Comparison of ENCODE assay signal across 15 cellular contexts in genomic region chr16:86498155-86498651, GRCh38. TPM values are rescaled to one million over a fixed set of nuclear protein-coding genes. Genes with fewer than 3 reads are reported as not detected.
DNase-seq lines count a peak whose midpoint lies in the region; ATAC-seq and TF ChIP-seq lines count a peak whose summit lies in the region.
"Had no signal": no experiment of that assay in that cellular context is flagged by ENCODE, and none has a peak within 500 bp of the region (broad histone marks: within the 10 kb centered on the region; RNA-seq: fewer than 3 reads in every experiment).

No MANE protein-coding gene starts in this region.

- peak overlapping the region; percentile 85 for H3K14ac ChIP-seq in IMR-90 (replicated peaks; ENCODE audit: low read depth, low read length)

- H3K27me3 ChIP-seq in BJ (ENCODE audit: control insufficient read depth, insufficient read depth, low read length) (peaks cover 28% of the 10 kb centered on the region), IMR-90 (ENCODE audit: control insufficient read depth, insufficient read depth, low read length) (no peaks in the 10 kb centered on the region), esophagus squamous epithelium (peaks cover 15 to 100% (median 29%) of the 10 kb centered on the region in 4 donors)

- H2BK120ac ChIP-seq in IMR-90 (ENCODE audit: low read depth, low read length), result peak overlapping the region; percentile 92

- in situ Hi-C loops in IMR-90 (cut with MboI; ENCODE audit: low sequenced_read_pairs), result no loop called here

- no peaks in the 10 kb centered on the region for H3K36me3 Mint-ChIP-seq in progenitor cell of endocrine pancreas (ENCODE audit: insufficient read depth)

- BruUV-seq in IMR-90 (replicated peaks; lab: Mats Ljungman, UMichigan), result no TSS peak

- peak overlapping the region; percentile 94 for H3K4me2 ChIP-seq in IMR-90 (ENCODE audit: low read depth, low read length)
- H3K4me2 ChIP-seq: KMS-11 had no signal

- peak overlapping the region; percentile 75 for H4K5ac ChIP-seq in IMR-90 (ENCODE audit: low read depth, low read length)

- peak overlapping the region; percentile 82 for H2AFZ ChIP-seq in IMR-90 (replicated peaks; ENCODE audit: low read length, poor library complexity)

- peak overlapping the region; percentile 97 for H3K27ac ChIP-seq in IMR-90 (ENCODE audit: insufficient read depth, low read length)
- peak overlapping the region; percentile 76 to 95 (median 92) for H3K27ac ChIP-seq in esophagus squamous epithelium
- no peak overlapping the region for H3K27ac ChIP-seq in caudate nucleus (ENCODE audit: low read depth, low read length)
- H3K27ac ChIP-seq: epithelial cell of prostate, KMS-11, WERI-Rb-1 had no signal

- H3K9me3 ChIP-seq in IMR-90 (ENCODE audit: control insufficient read depth, insufficient read depth, low read length) (no peaks in the 10 kb centered on the region), esophagus squamous epithelium (no peaks in the 10 kb centered on the region)

- H3K27me3 Mint-ChIP-seq in progenitor cell of endocrine pancreas, result peaks cover 91% of the 10 kb centered on the region

- peaks cover 96% of the 10 kb centered on the region for H4K20me1 ChIP-seq in IMR-90 (ENCODE audit: insufficient read depth, low read length)

- H3K4me1 ChIP-seq in IMR-90 (ENCODE audit: control insufficient read depth, insufficient read depth, low read length) (peaks cover 58% of the 10 kb centered on the region), esophagus squamous epithelium (peaks cover 4 to 56% (median 10%) of the 10 kb centered on the region in 3 donors)

- ATAC-seq in IMR-90 (ENCODE audit: low read depth), result peak; percentile 13
- no peak for ATAC-seq in GM21526 (IDR thresholded peaks at IDR 0.05; ENCODE audit: low FRiP score, unreplicated experiment)

- H3K27ac Mint-ChIP-seq in progenitor cell of endocrine pancreas, result no peak overlapping the region

- H3K23ac ChIP-seq in IMR-90 (ENCODE audit: low read depth, low read length), result peak overlapping the region; percentile 100

- H3K4me3 ChIP-seq in BJ (ENCODE audit: low read depth, low read length) (no peak overlapping the region), IMR-90 (ENCODE audit: insufficient read depth, low read depth, low read length) (peak overlapping the region; percentile 41), esophagus squamous epithelium (peak overlapping the region; percentile 17 to 63 (median 42))

- TF ChIP-seq POLR2A in IMR-90 (IDR thresholded peaks at IDR 0.05; ENCODE audit: low read depth, low read length) (no peak; the same call in 1 of the 2 replicates), esophagus squamous epithelium (IDR thresholded peaks at IDR 0.05) (no peak)

- peaks cover 6% of the 10 kb centered on the region for H3K4me1 Mint-ChIP-seq in progenitor cell of endocrine pancreas (ENCODE audit: low read depth)

- H3K56ac ChIP-seq in IMR-90 (ENCODE audit: extremely low read depth, insufficient read depth, low read length), result peak overlapping the region; percentile 77; the same call in 1 of the 2 replicates

- WGBS in IMR-90 (ENCODE audit: extremely low coverage in 2 of 2, insufficient read length in 1 of 2), 2 experiments, result 39% methylated on average over 8 of the region's 27 CpGs; no CpG with 5 or more reads in 1 of the 2 experiments
- 4 to 7% methylated on average over 8 to 15 of the region's 27 CpGs for WGBS in esophagus squamous epithelium, 2 donors

- no peak overlapping the region for H3K4me3 Mint-ChIP-seq in progenitor cell of endocrine pancreas (ENCODE audit: low read depth)

- H3K79me1 ChIP-seq in IMR-90 (ENCODE audit: low read depth in 1 of 2, low read length in 2 of 2), result peaks cover 0 to 49% of the 10 kb centered on the region in 2 experiments; a peak in 2 of 4 replicates

- peak overlapping the region; percentile 94 for H3K9ac ChIP-seq in IMR-90 (ENCODE audit: low read depth, low read length)
- H3K9ac ChIP-seq: KMS-11 had no signal

- peak overlapping the region; percentile 91 for H2BK5ac ChIP-seq in IMR-90 (ENCODE audit: low read depth, low read length, poor library complexity, severe bottlenecking)

- no peak for DNase-seq in BJ (ENCODE audit: low read depth)
- peak; percentile 37 for DNase-seq in IMR-90
- no peak for DNase-seq in esophagus squamous epithelium (lab: John Stamatoyannopoulos, UW)
- no peak for DNase-seq in progenitor cell of endocrine pancreas (ENCODE audit: low spot score, unreplicated experiment)
- no peak for DNase-seq in NCI-H1417 treated with DMSO at 0.1 percent for 48 hours (lab: John Stamatoyannopoulos, UW)
- DNase-seq in AG20443 (ENCODE audit: low spot score), result no peak
- no peak for DNase-seq in caudate nucleus (lab: John Stamatoyannopoulos, UW)
- DNase-seq: midbrain, NCI-H146, NCI-H748 treated with DMSO at 0.1 percent for 48 hours, SHP77, WERI-Rb-1 had no signal

- H2BK20ac ChIP-seq in IMR-90 (ENCODE audit: low read depth, low read length), result peak overlapping the region; percentile 84; the same call in 1 of the 2 replicates

- H3K18ac ChIP-seq in IMR-90 (ENCODE audit: low read depth, low read length), result peak overlapping the region; percentile 89

- no peaks in the 10 kb centered on the region for H3K9me3 Mint-ChIP-seq in progenitor cell of endocrine pancreas (ENCODE audit: low read depth)

- intact Hi-C loops in IMR-90 (cut with micrococcal nuclease) (no loop called here), esophagus squamous epithelium (cut with DNase I) (no loop called here)

- H4K91ac ChIP-seq in IMR-90 (ENCODE audit: insufficient read depth, low read depth, low read length), result peak overlapping the region; percentile 98

- peak overlapping the region; percentile 98 for H2AK5ac ChIP-seq in IMR-90 (ENCODE audit: low read depth, low read length)

- peak overlapping the region; percentile 91 to 93 for H4K8ac ChIP-seq in IMR-90 (ENCODE audit: low read depth in 2 of 2, low read length in 2 of 2)

- CTCF ChIA-PET in BJ (lab: Yijun Ruan, JAX), result interaction anchor here (1.4 kb wide), 1 partner anchor 246 kb away, joined by 3 read pairs; no protein-coding TSS in a partner anchor
- CTCF ChIA-PET in IMR-90 (lab: Yijun Ruan, JAX), result no interaction called here

- TF ChIP-seq CTCF in BJ (IDR thresholded peaks at IDR 0.05; ENCODE audit: insufficient read depth, low read depth, low read length) (0 out of 2 replicates have a peak, but pooled peaks have one; percentile 18), IMR-90 (conservative IDR thresholded peaks at IDR 0.05; ENCODE audit: low read depth, low read length) (0 out of 2 replicates have a peak, but pooled peaks have one; percentile 19), esophagus squamous epithelium (IDR thresholded peaks at IDR 0.05) (peak in 1 of 6 experiments; percentile 18), progenitor cell of endocrine pancreas (IDR thresholded peaks at IDR 0.05; ENCODE audit: unreplicated experiment) (peak; percentile 15)

- peaks cover 23% of the 10 kb centered on the region for H3K9me1 ChIP-seq in IMR-90 (ENCODE audit: insufficient read depth, low read length)

- peak overlapping the region; percentile 97 for H3K4ac ChIP-seq in IMR-90 (ENCODE audit: low read depth, low read length)

- peak overlapping the region; percentile 89; the same call in 1 of the 3 replicates for H2BK15ac ChIP-seq in IMR-90 (ENCODE audit: low read depth, low read length)

- H2AK9ac ChIP-seq in IMR-90 (replicated peaks; ENCODE audit: low read depth, low read length, poor library complexity), result peak overlapping the region; percentile 94

- peak; percentile 28; the same call in 1 of the 2 replicates for TF ChIP-seq RAD21 in IMR-90 (IDR thresholded peaks at IDR 0.05; ENCODE audit: low read length)

- POLR2A ChIA-PET in BJ (lab: Charles Lee), result no interaction called here
- POLR2A ChIA-PET in IMR-90 (lab: Charles Lee; ENCODE audit: unreplicated experiment), result interaction anchor here (0.6 kb wide), 2 partner anchors 12 to 563 kb away, joined by 4 to 18 read pairs; partner anchors contain the start of gene FOXF1

- dilution Hi-C loops in IMR-90 (cut with HindIII; ENCODE audit: low sequenced_read_pairs, unreplicated experiment), result no loop called here

- H3K36me3 ChIP-seq in BJ (ENCODE audit: control insufficient read depth, insufficient read depth, low read length) (no peaks in the 10 kb centered on the region; the same call in 1 of the 2 replicates), IMR-90 (ENCODE audit: control insufficient read depth, insufficient read depth, low read length) (peaks cover 69% of the 10 kb centered on the region), esophagus squamous epithelium (no peaks in the 10 kb centered on the region)
- H3K36me3 ChIP-seq: WERI-Rb-1 had no signal

TF ChIP-seq in IMR-90, 13 proteins besides CTCF, POLR2A, EP300 and RAD21 (continues in another document):
- TF ChIP-seq BHLHE40 (IDR thresholded peaks at IDR 0.05; ENCODE audit: low read depth, low read length) (no peak), ELK1 (IDR thresholded peaks at IDR 0.05; ENCODE audit: borderline replicate concordance, low read depth, low read length) (no peak), RFX5 (IDR thresholded peaks at IDR 0.05; ENCODE audit: low read depth, low read length) (no peak), MAFK (IDR thresholded peaks at IDR 0.05; ENCODE audit: low read depth, low read length) (no peak), MXI1 (IDR thresholded peaks at IDR 0.05; ENCODE audit: borderline replicate concordance, low read depth, low read length) (no peak)

RNA-seq across cellular contexts. Expression of gene FOXF1, which starts 12.1 kb away (rescaled TPM):
- polyA plus RNA-seq in BJ (2011; rRNA removed), result 6.0 and 7.7 TPM in 2 replicates
- 4.8 and 6.0 TPM in 2 replicates for polyA minus RNA-seq in BJ (2011; rRNA and poly(A)+ RNA removed)
- total RNA-seq in IMR-90 (2012; rRNA removed), result 2.7 and 4.2 TPM in 2 replicates
- polyA plus RNA-seq in IMR-90 (2012; rRNA removed), result 33.0 and 34.5 TPM in 2 replicates
- 33.7 and 84.8 TPM in 2 replicates for polyA plus RNA-seq in IMR-90 (2012; cell fraction: cytosol; rRNA removed)
- 98.2 and 101 TPM in 2 replicates for polyA plus RNA-seq in IMR-90 (2012; cell fraction: nucleus; rRNA removed; ENCODE audit: low replicate concordance)
- total RNA-seq in esophagus squamous epithelium, result 1 to 10 TPM in 3 of 4 donors, under 1 TPM in 1; 0.76 to 8.6 (median 3.0) TPM
- not detected in 2 replicates for total RNA-seq in progenitor cell of endocrine pancreas

RNA-seq across cellular contexts. Expression of gene MTHFSD, which starts 56.8 kb away (rescaled TPM):
- polyA plus RNA-seq in BJ (2011; rRNA removed), result 16.0 and 17.2 TPM in 2 replicates
- polyA minus RNA-seq in BJ (2011; rRNA and poly(A)+ RNA removed), result 16.3 and 17.8 TPM in 2 replicates
- total RNA-seq in IMR-90 (2012; rRNA removed), result 7.8 and 8.2 TPM in 2 replicates
- polyA plus RNA-seq in IMR-90 (2012; rRNA removed), result 13.7 and 16.8 TPM in 2 replicates
- 5.6 and 7.9 TPM in 2 replicates for polyA plus RNA-seq in IMR-90 (2012; cell fraction: cytosol; rRNA removed)
- 71.8 and 97.1 TPM in 2 replicates for polyA plus RNA-seq in IMR-90 (2012; cell fraction: nucleus; rRNA removed; ENCODE audit: low replicate concordance)
- total RNA-seq in esophagus squamous epithelium, result 10 to 100 TPM; 10.7 to 17.7 (median 14.8) TPM
- total RNA-seq in progenitor cell of endocrine pancreas, result 21.8 and 22.8 TPM in 2 replicates
